In the genomic region with DNA sequence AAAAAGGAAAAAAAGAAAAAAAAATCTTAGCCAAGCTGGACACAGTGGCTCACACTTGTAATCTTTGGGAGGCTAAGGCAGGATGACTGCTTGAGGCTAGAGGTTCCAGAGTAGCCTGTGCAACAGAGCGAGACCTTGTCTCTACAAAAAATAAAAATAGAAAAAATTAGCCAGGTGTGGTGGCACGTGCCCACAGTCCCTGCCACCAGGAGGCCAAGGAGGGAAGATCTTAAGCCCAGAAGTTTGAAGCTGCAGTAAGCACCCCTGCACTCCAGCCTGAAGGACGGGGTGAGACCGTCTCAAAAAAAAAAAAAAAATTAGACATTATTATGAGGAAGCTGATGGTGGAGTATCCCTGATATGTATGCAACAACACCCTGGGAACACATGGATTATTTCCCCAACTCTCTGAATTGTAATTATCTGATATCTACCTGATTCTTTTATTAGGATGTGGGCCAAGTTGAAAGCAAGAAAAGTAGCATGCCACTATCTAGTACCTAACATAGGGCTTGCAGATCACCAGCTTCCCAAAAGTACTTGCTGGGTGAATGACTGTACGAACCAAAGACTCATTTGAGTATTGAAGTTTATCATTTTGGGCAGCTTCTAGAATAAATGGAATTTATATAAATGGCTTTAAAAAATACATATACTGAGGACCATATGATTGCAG, we compare ENCODE assay signal across 1 cellular context.
TF ChIP-seq lines count a peak whose summit lies in the region.

No MANE protein-coding gene starts in this region.

TF ChIP-seq in HEK293T, 16 proteins besides CTCF, POLR2A, EP300 and RAD21 (continued from another document):
- no peak for TF ChIP-seq PKNOX1 (IDR thresholded peaks at IDR 0.05)
- no peak for TF ChIP-seq FOXA1 (IDR thresholded peaks at IDR 0.05)
- TF ChIP-seq ELF4 (IDR thresholded peaks at IDR 0.05), result no peak
- TF ChIP-seq ARNT (IDR thresholded peaks at IDR 0.05), result no peak
- TF ChIP-seq FOXM1 (IDR thresholded peaks at IDR 0.05; ENCODE audit: borderline replicate concordance), result no peak
- TF ChIP-seq HDGF (IDR thresholded peaks at IDR 0.05; ENCODE audit: borderline replicate concordance), result no peak
- TF ChIP-seq CTBP1 (IDR thresholded peaks at IDR 0.05; ENCODE audit: borderline replicate concordance), result no peak
- TF ChIP-seq FOXK2 (IDR thresholded peaks at IDR 0.05), result no peak
TF ChIP-seq in HEK293T: peak in this region for 0.
